ENCODE assay signal across 8 cellular contexts in the genomic region with DNA sequence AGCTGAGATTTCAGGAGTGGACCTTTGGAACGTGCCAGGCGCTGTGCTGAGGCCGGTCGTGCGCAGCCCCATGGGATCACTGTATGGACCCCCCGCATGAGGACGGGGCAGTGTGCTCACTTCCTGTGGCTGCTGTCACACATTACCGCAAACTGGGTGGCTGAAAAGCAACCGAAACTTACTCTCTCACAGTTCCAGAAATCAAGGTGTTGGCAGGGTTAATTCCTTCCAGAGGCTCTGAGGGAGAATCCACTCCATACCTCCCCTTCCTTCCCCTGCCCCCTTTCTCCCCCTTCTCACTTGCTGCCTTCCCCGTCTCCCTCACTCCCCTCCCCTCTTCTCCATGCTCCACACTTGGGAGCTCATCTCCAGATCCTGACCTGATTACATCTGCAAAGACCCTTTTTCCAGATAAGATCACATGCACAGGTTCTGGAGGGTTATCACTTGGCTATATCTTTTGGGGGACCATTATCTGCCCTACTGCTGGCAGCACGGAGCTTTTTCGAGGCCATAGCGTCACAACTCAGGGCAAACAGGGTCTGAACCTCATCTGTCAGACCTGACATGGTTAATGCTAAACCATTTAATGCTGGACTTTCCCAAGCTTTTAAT. TPM values are rescaled to one million over a fixed set of nuclear protein-coding genes. Genes with fewer than 3 reads are reported as not detected.
A peak's percentile ranks its signal among the peaks of the same experiment; 100 is the strongest.
DNase-seq lines count a peak whose midpoint lies in the region; ATAC-seq and TF ChIP-seq lines count a peak whose summit lies in the region.

No MANE protein-coding gene starts in this region.

- H3K23ac ChIP-seq in mesenchymal stem cell (ENCODE audit: low read length in 2 of 2) = no peak overlapping the region

- no peak overlapping the region for H3K4me3 ChIP-seq in mesenchymal stem cell (ENCODE audit: insufficient read depth in 1 of 2, low read depth in 1 of 2, low read length in 2 of 2)
- H3K4me3 ChIP-seq in GM23248 = no peak overlapping the region

- no peaks in the 10 kb centered on the region for H3K9me2 ChIP-seq in GM23248 (ENCODE audit: insufficient read depth)

- peaks cover 47% of the 10 kb centered on the region for H3K79me1 ChIP-seq in mesenchymal stem cell (replicated peaks; ENCODE audit: low read length, poor library complexity, severe bottlenecking)

- intact Hi-C loops in CD14-positive monocyte (cut with micrococcal nuclease) = loop anchor here (2.0 to 5.0 kb wide), 2 partner anchors 119 to 121 kb away; no protein-coding TSS in a partner anchor
- intact Hi-C loops in activated CD8-positive, alpha-beta T cell treated with anti-CD3 and anti-CD28 coated beads for 36 hours (cut with micrococcal nuclease) = loop anchor here (2.0 to 5.0 kb wide), 2 partner anchors 67 to 119 kb away; no protein-coding TSS in a partner anchor

- H3K4me2 ChIP-seq in mesenchymal stem cell (ENCODE audit: low read length, poor library complexity, severe bottlenecking) = no peak overlapping the region
- H3K4me2 ChIP-seq in GM23248 (ENCODE audit: unreplicated experiment) = no peak overlapping the region

- H2BK15ac ChIP-seq in mesenchymal stem cell (ENCODE audit: low read depth, poor library complexity, severe bottlenecking) = no peak overlapping the region

- H3K4me3 Mint-ChIP-seq in CD14-positive monocyte = peak overlapping the region in 1 of 2 donors; percentile 30
- peak overlapping the region; percentile 78 for H3K4me3 Mint-ChIP-seq in activated CD8-positive, alpha-beta T cell treated with anti-CD3 and anti-CD28 coated beads for 36 hours

- H3K9me3 Mint-ChIP-seq in CD14-positive monocyte = peaks cover 0 to 4% (median 0%) of the 10 kb centered on the region in 7 donors
- peaks cover 3% of the 10 kb centered on the region for H3K9me3 Mint-ChIP-seq in activated CD8-positive, alpha-beta T cell treated with anti-CD3 and anti-CD28 coated beads for 36 hours

- no peak for TF ChIP-seq CTCF in CD14-positive monocyte (IDR thresholded peaks at IDR 0.05)
- no peak for TF ChIP-seq CTCF in activated CD8-positive, alpha-beta T cell treated with anti-CD3 and anti-CD28 coated beads for 36 hours (IDR thresholded peaks at IDR 0.05)

- CTCF ChIA-PET in activated CD8-positive, alpha-beta T cell treated with anti-CD3 and anti-CD28 coated beads for 36 hours (lab: Charles Lee) = interaction anchor here (0.9 to 11.3 kb wide), 9 partner anchors 10 to 153 kb away, joined by 3 to 134 read pairs (median 9); no protein-coding TSS in a partner anchor

- H3K9ac ChIP-seq in mesenchymal stem cell (ENCODE audit: low read length) (no peak overlapping the region), GM23248 (no peak overlapping the region)

- no peak overlapping the region for H2BK120ac ChIP-seq in mesenchymal stem cell (ENCODE audit: low read depth, low read length)

- ATAC-seq in GM21619 (IDR thresholded peaks at IDR 0.05; ENCODE audit: unreplicated experiment) = peak; percentile 52
- peak; percentile 35 for ATAC-seq in activated CD8-positive, alpha-beta T cell treated with anti-CD3 and anti-CD28 coated beads for 36 hours
- no peak for ATAC-seq in GM18907 (IDR thresholded peaks at IDR 0.05; ENCODE audit: unreplicated experiment)

- POLR2A ChIA-PET in activated CD8-positive, alpha-beta T cell treated with anti-CD3 and anti-CD28 coated beads for 36 hours (lab: Charles Lee) = interaction anchor here (0.6 to 18.7 kb wide), 16 partner anchors 10 to 121 kb away, joined by 3 to 444 read pairs (median 8); a partner anchor contains a TSS

- peaks cover 0 to 2% (median 0%) of the 10 kb centered on the region in 3 donors for H3K27me3 Mint-ChIP-seq in CD14-positive monocyte (ENCODE audit: low read depth in 3 of 3)
- no peaks in the 10 kb centered on the region for H3K27me3 Mint-ChIP-seq in activated CD8-positive, alpha-beta T cell treated with anti-CD3 and anti-CD28 coated beads for 36 hours

- peak overlapping the region; percentile 4 to 79 (median 66) for H3K27ac Mint-ChIP-seq in CD14-positive monocyte
- peak overlapping the region; percentile 99 for H3K27ac Mint-ChIP-seq in activated CD8-positive, alpha-beta T cell treated with anti-CD3 and anti-CD28 coated beads for 36 hours

- DNase-seq in CD14-positive monocyte (ENCODE audit: low spot score) = no peak
- DNase-seq in activated CD8-positive, alpha-beta T cell treated with anti-CD3 and anti-CD28 coated beads for 36 hours = peak; percentile 79
- no peak for DNase-seq in mesenchymal stem cell
- DNase-seq in ACHN = no peak
- no peak for DNase-seq in activated effector memory CD4-positive, alpha-beta T cell treated with Interleukin-2 at 50 U/mL for 16 hours
- no peak for DNase-seq in GM23248

- peaks cover 75% of the 10 kb centered on the region for H3K4me1 Mint-ChIP-seq in CD14-positive monocyte
- peaks cover 94% of the 10 kb centered on the region for H3K4me1 Mint-ChIP-seq in activated CD8-positive, alpha-beta T cell treated with anti-CD3 and anti-CD28 coated beads for 36 hours (ENCODE audit: low read depth)

- peak overlapping the region; percentile 43 for H4K91ac ChIP-seq in mesenchymal stem cell (ENCODE audit: low read length)

- peaks cover 42% of the 10 kb centered on the region for H3K4me1 ChIP-seq in mesenchymal stem cell (ENCODE audit: control insufficient read depth, insufficient read depth, low read depth, low read length)
- H3K4me1 ChIP-seq in GM23248 (ENCODE audit: insufficient read depth) = peaks cover 19% of the 10 kb centered on the region

- 81% methylated on average over 13 of the region's 13 CpGs for WGBS in mesenchymal stem cell
- 86 to 90% methylated on average over 12 to 13 of the region's 13 CpGs for WGBS in GM23248 (ENCODE audit: low coverage in 1 of 2, low lambda C conversion rate in 2 of 2, missing lambda C conversion rate in 2 of 2), 2 experiments

- H3K27ac ChIP-seq in mesenchymal stem cell (ENCODE audit: low read length, poor library complexity, severe bottlenecking) (no peak overlapping the region), GM23248 (no peak overlapping the region)

- H3K27me3 ChIP-seq in mesenchymal stem cell (ENCODE audit: control insufficient read depth in 1 of 2, insufficient read depth in 1 of 2, low read length in 2 of 2) (no peaks in the 10 kb centered on the region), GM23248 (replicated peaks; ENCODE audit: insufficient read depth) (no peaks in the 10 kb centered on the region)

- peaks cover 4 to 11% of the 10 kb centered on the region in 2 experiments for H3K36me3 ChIP-seq in mesenchymal stem cell (ENCODE audit: control insufficient read depth in 1 of 2, insufficient read depth in 2 of 2, low read depth in 1 of 2, low read length in 2 of 2)
- H3K36me3 ChIP-seq in GM23248 (ENCODE audit: low read depth) = no peaks in the 10 kb centered on the region

- no peak overlapping the region for H2AFZ ChIP-seq in mesenchymal stem cell (ENCODE audit: low read depth, low read length)
- no peak overlapping the region for H2AFZ ChIP-seq in GM23248

- no peak overlapping the region for H2BK5ac ChIP-seq in mesenchymal stem cell (ENCODE audit: low read depth, low read length, poor library complexity, severe bottlenecking)

- H2BK12ac ChIP-seq in mesenchymal stem cell (ENCODE audit: low read length in 2 of 2) = peak overlapping the region in 1 of 2 experiments; percentile 38

- H4K8ac ChIP-seq in mesenchymal stem cell (ENCODE audit: low read length) = no peak overlapping the region

- H3K79me2 ChIP-seq in GM23248 (ENCODE audit: insufficient read depth) = peaks cover 99% of the 10 kb centered on the region

- H3K36me3 Mint-ChIP-seq in CD14-positive monocyte = peaks cover 35 to 46% of the 10 kb centered on the region in 2 donors
- H3K36me3 Mint-ChIP-seq in activated CD8-positive, alpha-beta T cell treated with anti-CD3 and anti-CD28 coated beads for 36 hours (ENCODE audit: low read depth) = peaks cover 57% of the 10 kb centered on the region

- in situ Hi-C loops in ACHN (cut with HindIII; ENCODE audit: low pct_ligation_motif_present, low pct_unique_long_range_greater_than_20kb, low sequenced_read_pairs) = no loop called here
- in situ Hi-C loops in GM23248 (cut with MboI) = no loop called here

- no peak overlapping the region for H2AK5ac ChIP-seq in mesenchymal stem cell (ENCODE audit: low read length, severe bottlenecking)

- no peaks in the 10 kb centered on the region for H4K20me1 ChIP-seq in GM23248 (ENCODE audit: insufficient read depth)

- H3K4ac ChIP-seq in mesenchymal stem cell (ENCODE audit: low read depth in 1 of 2, low read length in 2 of 2) = no peak overlapping the region

- H3F3A ChIP-seq in GM23248 (ENCODE audit: insufficient read depth) = peaks cover 5% of the 10 kb centered on the region; the same call in 1 of the 2 replicates

- H3K18ac ChIP-seq in mesenchymal stem cell (ENCODE audit: low read depth in 1 of 2, low read length in 2 of 2) = peak overlapping the region in 1 of 2 experiments; percentile 88

- peak overlapping the region in 1 of 2 experiments; percentile 18 for H3K14ac ChIP-seq in mesenchymal stem cell (ENCODE audit: low read length in 2 of 2)

- H3K9me3 ChIP-seq in mesenchymal stem cell (ENCODE audit: control insufficient read depth, low read length) (no peaks in the 10 kb centered on the region), GM23248 (ENCODE audit: low read depth) (no peaks in the 10 kb centered on the region)

RNA-seq across cellular contexts. Expression of a gene that starts 41.2 kb away (rescaled TPM):
- polyA plus RNA-seq in CD14-positive monocyte = 10 to 100 TPM; 22.5 to 28.0 TPM
- total RNA-seq in activated CD8-positive, alpha-beta T cell treated with anti-CD3 and anti-CD28 coated beads for 36 hours = 100 to 1,000 TPM; 163 to 175 TPM
- 93.2 TPM for polyA plus RNA-seq in mesenchymal stem cell (2013, experiment 1 of 2)
- polyA plus RNA-seq in mesenchymal stem cell (2013, experiment 2 of 2) = 91.8 TPM
- 27.8 and 38.9 TPM in 2 replicates for total RNA-seq in GM23248 (2014; rRNA removed; shearing (Covaris generic))
- polyA plus RNA-seq in GM23248 (2016; fragmentation: Nextera tagmentation; extraction: Ambion mirVana) = 8.0 and 9.1 TPM in 2 replicates
